Comparison of ENCODE assay signal across 11 cellular contexts in genomic region chr17:2723505-2723996, GRCh38. TPM values are rescaled to one million over a fixed set of nuclear protein-coding genes. Genes with fewer than 3 reads are reported as not detected.
A peak's percentile ranks its signal among the peaks of the same experiment; 100 is the strongest.
DNase-seq lines count a peak whose midpoint lies in the region; ATAC-seq and TF ChIP-seq lines count a peak whose summit lies in the region.
"Had no signal": no experiment of that assay in that cellular context is flagged by ENCODE, and none has a peak within 500 bp of the region (broad histone marks: within the 10 kb centered on the region; RNA-seq: fewer than 3 reads in every experiment).

No MANE protein-coding gene starts in this region.

- no peak overlapping the region for H3K27ac Mint-ChIP-seq in Calu3 (ENCODE audit: unreplicated experiment)

- no peaks in the 10 kb centered on the region for H3K9me3 ChIP-seq in right cardiac atrium (ENCODE audit: control insufficient read depth, low read length)
- H3K9me3 ChIP-seq: MG63 had no signal

- 16% methylated on average over 18 of the region's 18 CpGs for WGBS in right cardiac atrium

- H3K4me1 ChIP-seq in right cardiac atrium (ENCODE audit: control insufficient read depth, insufficient read depth, low read length), result no peaks in the 10 kb centered on the region

- H3K27me3 ChIP-seq in right cardiac atrium (ENCODE audit: control insufficient read depth, insufficient read depth), result no peaks in the 10 kb centered on the region

- no peak for DNase-seq in Calu3
- DNase-seq in LoVo (ENCODE audit: low spot score), result peak; percentile 40
- DNase-seq in right cardiac atrium, result peak in 2 of 3 donors; percentile 48 to 51
- peak; percentile 61 for DNase-seq in retina
- DNase-seq in activated T-cell treated with anti-CD3 and anti-CD28 coated beads for 4 hours, result no peak
- no peak for DNase-seq in NCI-H128 (lab: John Stamatoyannopoulos, UW; ENCODE audit: unreplicated experiment)
- no peak for DNase-seq in COLO829 (ENCODE audit: low spot score)
- no peak for DNase-seq in GM03348 (ENCODE audit: low spot score)
- DNase-seq: MG63, NCI-H774 had no signal

- peak; percentile 10 to 44 for ATAC-seq in right cardiac atrium

- CTCF ChIA-PET in Calu3 (lab: Charles Lee), result interaction anchor here (0.6 kb wide), 1 partner anchor 148 kb away, joined by 4 read pairs; no protein-coding TSS in a partner anchor

- H3K4me3 Mint-ChIP-seq in Calu3 (ENCODE audit: low read depth, unreplicated experiment), result peak overlapping the region; percentile 9

- H3K4me3 ChIP-seq in right cardiac atrium (ENCODE audit: low read length), result peak overlapping the region; percentile 52
- H3K4me3 ChIP-seq: MG63 had no signal

- peaks cover 30% of the 10 kb centered on the region for H3K27me3 Mint-ChIP-seq in Calu3 (ENCODE audit: unreplicated experiment)

- no peak for TF ChIP-seq CTCF in Calu3 (IDR thresholded peaks at IDR 0.05; ENCODE audit: unreplicated experiment)

- no peaks in the 10 kb centered on the region for H3K36me3 Mint-ChIP-seq in Calu3 (ENCODE audit: insufficient read depth, unreplicated experiment)

- H3K27ac ChIP-seq in right cardiac atrium (ENCODE audit: low read length), result peak overlapping the region; percentile 0

- BruUV-seq in Calu3 (replicated peaks; lab: Mats Ljungman, UMichigan), result no TSS peak

- intact Hi-C loops in Calu3 (cut with micrococcal nuclease; ENCODE audit: unreplicated experiment) (no loop called here), right cardiac atrium (cut with DNase I) (no loop called here)

- no peaks in the 10 kb centered on the region for H3K9me3 Mint-ChIP-seq in Calu3 (ENCODE audit: low read depth, unreplicated experiment)

- no peaks in the 10 kb centered on the region for H3K4me1 Mint-ChIP-seq in Calu3 (ENCODE audit: low read depth, unreplicated experiment)

RNA-seq across cellular contexts. Expression of gene CLUH, which starts 12.0 kb away (rescaled TPM):
- total RNA-seq in Calu3 (2022) (103 and 113 TPM in 2 replicates), right cardiac atrium (100 to 1,000 TPM in 3 of 4 donors, 10 to 100 TPM in 1; 90.4 to 121 (median 106) TPM)
- 79.0 TPM for polyA plus RNA-seq in right cardiac atrium

RNA-seq across cellular contexts. Expression of gene CCDC92B, which starts 25.9 kb away (rescaled TPM):
- total RNA-seq in Calu3 (2022) (0.15 TPM in 1 of 2 replicates, not detected in the other), right cardiac atrium (under 1 TPM in 3 of 4 donors, not detected in 1; 0.15 to 0.40 (median 0.26) TPM)
- polyA plus RNA-seq in right cardiac atrium, result 0.20 TPM
- total RNA-seq: pulmonary artery endothelial cell had no signal

Comparison
In these comparisons a context has a peak if more than half of its experiments do, and no peak if none do; other contexts are left out.
1. DNase-seq: peak in LoVo (single experiment), right cardiac atrium (2 of 3) and retina (single experiment); none in Calu3 (single experiment), activated T-cell treated with anti-CD3 and anti-CD28 coated beads for 4 hours (single experiment), NCI-H128 (single experiment), COLO829 (single experiment) and GM03348 (single experiment).